19 cellular contexts compared by ENCODE assay signal in the genomic region with DNA sequence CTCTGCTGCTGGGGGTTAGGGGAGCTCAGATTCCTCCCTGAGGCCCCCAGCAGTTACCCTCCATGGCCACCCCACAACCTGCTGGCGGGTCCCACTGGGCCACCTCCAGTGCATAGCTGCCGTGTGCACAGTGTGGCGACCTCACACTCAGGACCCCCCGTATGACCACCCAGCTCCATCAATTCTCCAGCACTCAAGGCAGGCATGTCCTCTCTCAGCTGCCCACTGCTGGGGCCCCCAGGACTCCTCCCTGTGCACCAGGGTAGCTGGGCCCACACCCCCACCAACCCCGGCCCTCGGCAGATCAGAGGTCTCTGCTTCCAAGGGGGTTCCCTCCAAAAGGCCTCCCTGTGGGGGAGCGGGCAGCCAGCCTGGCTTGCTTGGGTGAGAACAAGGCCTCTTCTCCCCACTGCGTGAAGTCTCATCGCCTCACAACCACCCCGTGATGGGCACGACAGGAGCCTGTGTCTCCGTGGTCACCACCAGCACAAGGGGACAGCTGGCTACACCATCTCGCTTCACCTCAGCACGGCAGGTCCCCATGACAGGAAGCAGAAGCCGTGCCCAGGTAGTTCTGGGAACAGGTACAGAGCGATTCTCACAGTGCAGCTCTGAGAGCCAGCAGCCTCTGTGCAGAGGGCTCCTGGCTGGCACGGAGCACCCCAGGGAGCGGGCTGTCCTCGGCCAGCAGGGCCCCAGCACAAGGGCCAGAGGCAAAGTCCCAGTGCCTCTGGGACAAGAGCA. TPM values are rescaled to one million over a fixed set of nuclear protein-coding genes. Genes with fewer than 3 reads are reported as not detected.
DNase-seq lines count a peak whose midpoint lies in the region; ATAC-seq and TF ChIP-seq lines count a peak whose summit lies in the region.
"Had no signal": no experiment of that assay in that cellular context is flagged by ENCODE, and none has a peak within 500 bp of the region (broad histone marks: within the 10 kb centered on the region; RNA-seq: fewer than 3 reads in every experiment).

No MANE protein-coding gene starts in this region.

- H3K27ac Mint-ChIP-seq in CD4-positive, alpha-beta T cell = peak overlapping the region; percentile 51
- H3K27ac Mint-ChIP-seq: activated naive CD8-positive, alpha-beta T cell treated with anti-CD3 and anti-CD28 coated beads, Interleukin-2, amount 10 ng/mL, durations not matched to agents 7 days and 5 days; WTC11 had no signal

- CTCF ChIA-PET in CD4-positive, alpha-beta T cell (lab: Charles Lee) = no interaction called here

- no peak overlapping the region for H3K27ac ChIP-seq in CD4-positive, alpha-beta T cell (ENCODE audit: low read depth, low read length)
- H3K27ac ChIP-seq: C4-2B, cardiac muscle cell had no signal

- no peak for ATAC-seq in CD4-positive, alpha-beta T cell (ENCODE audit: poor library complexity)
- ATAC-seq in omental fat pad (ENCODE audit: low FRiP score) (no peak), HG02884 (IDR thresholded peaks at IDR 0.05; ENCODE audit: unreplicated experiment) (no peak), GM18867 (IDR thresholded peaks at IDR 0.05; ENCODE audit: unreplicated experiment) (no peak)
- ATAC-seq in activated CD4-positive, CD25-positive, alpha-beta regulatory T cell treated with anti-CD3 and anti-CD28 coated beads, Interleukin-2, amount 50 U/mL, for 24 hours = no peak
- ATAC-seq: gastroesophageal sphincter, T-cell, WTC11 had no signal

- no peak for TF ChIP-seq CTCF in CD4-positive, alpha-beta T cell (IDR thresholded peaks at IDR 0.05)
- TF ChIP-seq CTCF in GM12865 (IDR thresholded peaks at IDR 0.05; ENCODE audit: insufficient read depth, low read depth, low read length, missing control alignments) (no peak), omental fat pad (IDR thresholded peaks at IDR 0.05) (no peak)

- POLR2A ChIA-PET in CD4-positive, alpha-beta T cell (lab: Charles Lee) = no interaction called here

- no peaks in the 10 kb centered on the region for H3K27me3 ChIP-seq in CD4-positive, alpha-beta T cell (ENCODE audit: control insufficient read depth, insufficient read depth, low read length)
- H3K27me3 ChIP-seq: cardiac muscle cell, gastroesophageal sphincter had no signal

- peaks cover 28% of the 10 kb centered on the region for H3K4me1 Mint-ChIP-seq in CD4-positive, alpha-beta T cell (ENCODE audit: low read depth)

- H3K4me3 ChIP-seq in GM12865 (ENCODE audit: low read depth, low read length) = no peak overlapping the region
- H3K4me3 ChIP-seq: cardiac muscle cell, gastroesophageal sphincter, skin epidermis had no signal

- intact Hi-C loops in CD4-positive, alpha-beta T cell (cut with DNase I, micrococcal nuclease) = loop anchor here (10.0 kb wide), 2 partner anchors 288 to 1288 kb away; partner anchors contain the start of genes FAM193A (in 1 of the 2) and LRPAP1 (in 1 of the 2)

- no peak for DNase-seq in CD4-positive, alpha-beta T cell
- DNase-seq in GM12865 (ENCODE audit: low read depth) = peak; percentile 0
- peak; percentile 37 for DNase-seq in cerebellar cortex (ENCODE audit: low spot score)
- DNase-seq in omental fat pad (ENCODE audit: low spot score) = peak; percentile 14
- no peak for DNase-seq in NK-92 (lab: John Stamatoyannopoulos, UW; ENCODE audit: unreplicated experiment)
- DNase-seq: activated naive CD8-positive, alpha-beta T cell treated with anti-CD3 and anti-CD28 coated beads, Interleukin-2, amount 10 ng/mL, durations not matched to agents 7 days and 5 days; activated T-cell treated with anti-CD3 and anti-CD28 coated beads for 4 hours; NCI-H2029; NCI-H69; stimulated activated naive CD4-positive, alpha-beta T cell treated with Interleukin-2 at 50 U/mL for 16 hours had no signal

- no peak overlapping the region for H3K4me3 Mint-ChIP-seq in CD4-positive, alpha-beta T cell
- H3K4me3 Mint-ChIP-seq: activated naive CD8-positive, alpha-beta T cell treated with anti-CD3 and anti-CD28 coated beads, Interleukin-2, amount 10 ng/mL, durations not matched to agents 7 days and 5 days; T-cell; WTC11 had no signal

- H3K27me3 Mint-ChIP-seq in CD4-positive, alpha-beta T cell = no peaks in the 10 kb centered on the region
- H3K27me3 Mint-ChIP-seq: T-cell had no signal

- no peaks in the 10 kb centered on the region for H3K9me3 Mint-ChIP-seq in CD4-positive, alpha-beta T cell
- H3K9me3 Mint-ChIP-seq: activated naive CD8-positive, alpha-beta T cell treated with anti-CD3 and anti-CD28 coated beads, Interleukin-2, amount 10 ng/mL, durations not matched to agents 7 days and 5 days; T-cell had no signal

- H3K36me3 Mint-ChIP-seq in CD4-positive, alpha-beta T cell (ENCODE audit: low read depth) = peaks cover 18% of the 10 kb centered on the region
- H3K36me3 Mint-ChIP-seq: activated naive CD8-positive, alpha-beta T cell treated with anti-CD3 and anti-CD28 coated beads, Interleukin-2, amount 10 ng/mL, durations not matched to agents 7 days and 5 days; T-cell had no signal

- no peaks in the 10 kb centered on the region for H3K9me3 ChIP-seq in CD4-positive, alpha-beta T cell (ENCODE audit: control insufficient read depth, low read length)
- H3K9me3 ChIP-seq: gastroesophageal sphincter had no signal

RNA-seq across cellular contexts. Expression of gene HAUS3, which starts 4.6 kb away (rescaled TPM):
- 100 to 1,000 TPM; 143 to 148 TPM for total RNA-seq in CD4-positive, alpha-beta T cell
- total RNA-seq in omental fat pad = 10 to 100 TPM in 3 of 4 donors, 1 to 10 TPM in 1; 9.5 to 27.6 (median 10.8) TPM

RNA-seq across cellular contexts. Expression of gene POLN, which starts 4.6 kb away (rescaled TPM):
- total RNA-seq in CD4-positive, alpha-beta T cell = 1 to 10 TPM; 2.1 to 2.3 TPM
- 1 to 10 TPM; 4.7 to 7.3 (median 5.1) TPM for total RNA-seq in omental fat pad

RNA-seq across cellular contexts. Expression of gene MXD4, which starts 15.4 kb away (rescaled TPM):
- 100 to 1,000 TPM; 140 to 147 TPM for total RNA-seq in CD4-positive, alpha-beta T cell
- 100 to 1,000 TPM in 1 of 4 donors, 10 to 100 TPM in 3; 33.7 to 118 (median 59.5) TPM for total RNA-seq in omental fat pad

Comparison
In these comparisons a context has a peak if more than half of its experiments do, and no peak if none do; other contexts are left out.
1. DNase-seq: peak in GM12865 (single experiment), cerebellar cortex (single experiment) and omental fat pad (single experiment); none in CD4-positive, alpha-beta T cell (0 of 10) and NK-92 (single experiment).
2. RNA of gene HAUS3, which starts 4.6 kb away (total RNA-seq): 143 to 148 TPM in CD4-positive, alpha-beta T cell; 9.5 to 27.6 TPM in omental fat pad; every median in the first group is over 4 times any median in the second.